In genomic region chr1:26306290-26307221, GRCh38 we compare ENCODE assay signal across 8 cellular contexts. TPM values are rescaled to one million over a fixed set of nuclear protein-coding genes. Genes with fewer than 3 reads are reported as not detected.
DNase-seq lines count a peak whose midpoint lies in the region; ATAC-seq and TF ChIP-seq lines count a peak whose summit lies in the region.

Gene UBXN11 (minus strand): TSS chr1:26306636. CDS start chr1:26302883, 3,753 bp downstream.

- intact Hi-C loops in left ventricle myocardium inferior (cut with micrococcal nuclease) = no loop called here

- no peaks in the 10 kb centered on the region for H3K36me3 Mint-ChIP-seq in progenitor cell of endocrine pancreas (ENCODE audit: insufficient read depth)

- TF ChIP-seq CTCF in left ventricle myocardium inferior (IDR thresholded peaks at IDR 0.05; ENCODE audit: borderline replicate concordance) (no peak), progenitor cell of endocrine pancreas (IDR thresholded peaks at IDR 0.05; ENCODE audit: unreplicated experiment) (no peak)

- H3K4me3 ChIP-seq in left ventricle myocardium inferior = peak within 1 kb of the TSS; percentile 85

- no peaks in the 10 kb centered on the region for H3K9me3 Mint-ChIP-seq in progenitor cell of endocrine pancreas (ENCODE audit: low read depth)

- peak; percentile 97 for ATAC-seq in HG02884 (IDR thresholded peaks at IDR 0.05; ENCODE audit: unreplicated experiment)

- peak within 1 kb of the TSS; percentile 97 for H3K27ac Mint-ChIP-seq in progenitor cell of endocrine pancreas

- no peaks in the 10 kb centered on the region for H3K27me3 Mint-ChIP-seq in progenitor cell of endocrine pancreas

- peaks cover 10% of the 10 kb centered on the region for H3K4me1 Mint-ChIP-seq in progenitor cell of endocrine pancreas (ENCODE audit: low read depth)

- DNase-seq in NCI-H146 treated with DMSO at 0.1 percent for 48 hours (lab: John Stamatoyannopoulos, UW; ENCODE audit: unreplicated experiment) (peak; percentile 93), T-helper 1 cell (peak; percentile 80 to 96 (median 89)), left ventricle myocardium inferior (peak; percentile 90), progenitor cell of endocrine pancreas (ENCODE audit: low spot score, unreplicated experiment) (peak; percentile 86), ureter (ENCODE audit: low spot score) (peak; percentile 93)

- peak within 1 kb of the TSS; percentile 98 for H3K4me3 Mint-ChIP-seq in progenitor cell of endocrine pancreas (ENCODE audit: low read depth)

- H3K9me3 ChIP-seq in left ventricle myocardium inferior (replicated peaks) = no peaks in the 10 kb centered on the region

- H3K36me3 ChIP-seq in left ventricle myocardium inferior = no peaks in the 10 kb centered on the region

- H3K27ac ChIP-seq in adipose tissue (ENCODE audit: low read depth, low read length) = no peak within 1 kb of the TSS
- H3K27ac ChIP-seq in left ventricle myocardium inferior (replicated peaks) = peak within 1 kb of the TSS; percentile 68

- no peaks in the 10 kb centered on the region for H3K27me3 ChIP-seq in left ventricle myocardium inferior (ENCODE audit: low read depth)

- TF ChIP-seq POLR2A in GM15510 (IDR thresholded peaks at IDR 0.05; ENCODE audit: borderline replicate concordance, extremely low read depth, insufficient read length) = peak; percentile 34

- WGBS in adipose tissue, 3 donors = 0 to 2% (median 2%) methylated on average over 49 to 51 of the region's 51 CpGs

- peaks cover 26% of the 10 kb centered on the region for H3K4me1 ChIP-seq in left ventricle myocardium inferior

RNA-seq across cellular contexts. Expression of gene UBXN11, which starts in this region (rescaled TPM):
- 10 to 100 TPM; 13.1 to 19.1 (median 16.9) TPM for polyA plus RNA-seq in adipose tissue
- total RNA-seq in left ventricle myocardium inferior (11.6 TPM), progenitor cell of endocrine pancreas (47.8 and 48.9 TPM in 2 replicates), ureter (30.3 TPM)
